ENCODE assay signal across 18 cellular contexts in the genomic region with DNA sequence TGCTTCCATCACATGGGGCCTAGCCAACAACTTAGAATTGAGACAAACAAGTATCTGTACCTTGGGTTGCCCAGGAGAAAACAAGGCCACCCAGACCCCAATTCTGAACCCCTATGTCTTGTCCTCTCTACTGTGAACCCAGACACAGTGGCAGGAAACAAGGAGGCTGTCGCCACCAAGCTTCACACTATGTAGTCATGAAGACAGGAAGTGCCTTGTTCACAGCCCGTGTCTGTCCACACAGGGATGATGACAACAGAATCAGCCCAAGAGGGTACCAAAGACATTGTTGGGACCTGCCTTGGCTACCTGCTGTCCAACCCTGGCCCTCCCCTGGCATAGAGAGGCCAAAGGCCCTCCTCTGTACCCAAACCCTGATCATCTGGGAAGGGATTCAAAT.
DNase-seq lines count a peak whose midpoint lies in the region; ATAC-seq and TF ChIP-seq lines count a peak whose summit lies in the region.
"Had no signal": no experiment of that assay in that cellular context is flagged by ENCODE, and none has a peak within 500 bp of the region (broad histone marks: within the 10 kb centered on the region; RNA-seq: fewer than 3 reads in every experiment).

No MANE protein-coding gene starts in this region.

- no peaks in the 10 kb centered on the region for H3K36me3 Mint-ChIP-seq in CD8-positive, alpha-beta T cell
- H3K36me3 Mint-ChIP-seq in activated CD8-positive, alpha-beta T cell treated with anti-CD3 and anti-CD28 coated beads, Interleukin-2, amount 10 ng/mL, durations not matched to agents 7 days and 5 days (ENCODE audit: low read depth): no peaks in the 10 kb centered on the region
- no peaks in the 10 kb centered on the region for H3K36me3 Mint-ChIP-seq in HFFc6 (ENCODE audit: low read depth)

- DNase-seq in CD8-positive, alpha-beta T cell: peak in 4 of 7 experiments; percentile 4 to 53 (median 25)
- DNase-seq in activated CD8-positive, alpha-beta T cell treated with anti-CD3 and anti-CD28 coated beads, Interleukin-2, amount 10 ng/mL, durations not matched to agents 7 days and 5 days: peak; percentile 46
- DNase-seq in OCI-M2 (lab: John Stamatoyannopoulos, UW; ENCODE audit: unreplicated experiment): no peak
- DNase-seq in Right ventricle myocardium superior: no peak
- no peak for DNase-seq in HFFc6
- DNase-seq: activated CD8-positive, alpha-beta memory T cell treated with anti-CD3 and anti-CD28 coated beads, Interleukin-2, amount 50 U/mL, for 48 hours; BE2C; islet precursor cell; NCI-H1105; NK-92 treated with Interleukin-12 subunit alpha and Interleukin-12 subunit beta, amount 100 ng/mL, for 24 hours; SHP77; T-helper 9 cell had no signal

- H3K36me3 ChIP-seq in CD8-positive, alpha-beta T cell (ENCODE audit: insufficient read depth, low read length): no peaks in the 10 kb centered on the region
- H3K36me3 ChIP-seq: ascending aorta, BE2C had no signal

- H3K9me3 Mint-ChIP-seq in CD8-positive, alpha-beta T cell: peaks cover 6% of the 10 kb centered on the region
- H3K9me3 Mint-ChIP-seq in activated CD8-positive, alpha-beta T cell treated with anti-CD3 and anti-CD28 coated beads, Interleukin-2, amount 10 ng/mL, durations not matched to agents 7 days and 5 days (ENCODE audit: insufficient read depth): no peaks in the 10 kb centered on the region
- H3K9me3 Mint-ChIP-seq in HFFc6: peaks cover 4% of the 10 kb centered on the region; the same call in 1 of the 2 replicates

- CTCF ChIA-PET in CD8-positive, alpha-beta T cell (lab: Charles Lee): no interaction called here
- CTCF ChIA-PET in activated CD8-positive, alpha-beta T cell treated with anti-CD3 and anti-CD28 coated beads, Interleukin-2, amount 10 ng/mL, durations not matched to agents 7 days and 5 days (lab: Charles Lee): no interaction called here

- peaks cover 16% of the 10 kb centered on the region for H3K4me1 Mint-ChIP-seq in CD8-positive, alpha-beta T cell (ENCODE audit: low read depth)
- H3K4me1 Mint-ChIP-seq in activated CD8-positive, alpha-beta T cell treated with anti-CD3 and anti-CD28 coated beads, Interleukin-2, amount 10 ng/mL, durations not matched to agents 7 days and 5 days (ENCODE audit: low read depth): peaks cover 11% of the 10 kb centered on the region
- H3K4me1 Mint-ChIP-seq in HFFc6 (ENCODE audit: low read depth): peaks cover 28% of the 10 kb centered on the region

- intact Hi-C loops in CD8-positive, alpha-beta T cell (cut with DNase I, micrococcal nuclease): no loop called here
- intact Hi-C loops in Right ventricle myocardium superior (cut with DNase I): no loop called here

- TF ChIP-seq CTCF in 22Rv1 (IDR thresholded peaks at IDR 0.05) (no peak), HFFc6 (IDR thresholded peaks at IDR 0.05) (no peak)
- TF ChIP-seq CTCF in CD8-positive, alpha-beta T cell (IDR thresholded peaks at IDR 0.05): no peak

- peak; percentile 84 for ATAC-seq in CD8-positive, alpha-beta T cell
- ATAC-seq in HG02884 (IDR thresholded peaks at IDR 0.05; ENCODE audit: unreplicated experiment) (peak; percentile 53), GM19455 (IDR thresholded peaks at IDR 0.05; ENCODE audit: unreplicated experiment) (no peak), Right ventricle myocardium superior (ENCODE audit: poor library complexity) (no peak)
- peak; percentile 84 for ATAC-seq in activated CD8-positive, alpha-beta T cell treated with anti-CD3 and anti-CD28 coated beads, Interleukin-2, amount 10 ng/mL, durations not matched to agents 7 days and 5 days

- H3K4me1 ChIP-seq in CD8-positive, alpha-beta T cell (ENCODE audit: insufficient read depth, low read length): peaks cover 10% of the 10 kb centered on the region
- H3K4me1 ChIP-seq: BE2C, parathyroid adenoma had no signal

- H3K27ac ChIP-seq in 22Rv1: peak overlapping the region; percentile 92
- no peak overlapping the region for H3K27ac ChIP-seq in CD8-positive, alpha-beta T cell (ENCODE audit: low read depth, low read length)
- H3K27ac ChIP-seq: parathyroid adenoma had no signal

- no peaks in the 10 kb centered on the region for H3K9me3 ChIP-seq in CD8-positive, alpha-beta T cell (ENCODE audit: low read length)
- H3K9me3 ChIP-seq: ascending aorta, BE2C had no signal

- POLR2A ChIA-PET in CD8-positive, alpha-beta T cell (lab: Charles Lee): interaction anchor here (0.6 kb wide), 1 partner anchor 1906 kb away, joined by 5 read pairs; no protein-coding TSS in a partner anchor
- POLR2A ChIA-PET in activated CD8-positive, alpha-beta T cell treated with anti-CD3 and anti-CD28 coated beads, Interleukin-2, amount 10 ng/mL, durations not matched to agents 7 days and 5 days (lab: Charles Lee): no interaction called here

- H3K4me3 ChIP-seq in CD8-positive, alpha-beta T cell (ENCODE audit: low read depth, low read length): no peak overlapping the region
- H3K4me3 ChIP-seq: ascending aorta, smooth muscle cell had no signal

- H3K27me3 ChIP-seq in CD8-positive, alpha-beta T cell (ENCODE audit: insufficient read depth, low read length): no peaks in the 10 kb centered on the region
- H3K27me3 ChIP-seq: ascending aorta, BE2C had no signal

- H3K4me3 Mint-ChIP-seq in CD8-positive, alpha-beta T cell: no peak overlapping the region
- no peak overlapping the region for H3K4me3 Mint-ChIP-seq in activated CD8-positive, alpha-beta T cell treated with anti-CD3 and anti-CD28 coated beads, Interleukin-2, amount 10 ng/mL, durations not matched to agents 7 days and 5 days
- no peak overlapping the region for H3K4me3 Mint-ChIP-seq in HFFc6

- peak overlapping the region; percentile 78 for H3K27ac Mint-ChIP-seq in CD8-positive, alpha-beta T cell
- H3K27ac Mint-ChIP-seq in activated CD8-positive, alpha-beta T cell treated with anti-CD3 and anti-CD28 coated beads, Interleukin-2, amount 10 ng/mL, durations not matched to agents 7 days and 5 days: peak overlapping the region; percentile 72
- H3K27ac Mint-ChIP-seq in HFFc6: no peak overlapping the region

- H3K27me3 Mint-ChIP-seq in CD8-positive, alpha-beta T cell (ENCODE audit: low read depth): no peaks in the 10 kb centered on the region
- H3K27me3 Mint-ChIP-seq in activated CD8-positive, alpha-beta T cell treated with anti-CD3 and anti-CD28 coated beads, Interleukin-2, amount 10 ng/mL, durations not matched to agents 7 days and 5 days (ENCODE audit: low read depth): no peaks in the 10 kb centered on the region
- no peaks in the 10 kb centered on the region; the same call in 1 of the 2 replicates for H3K27me3 Mint-ChIP-seq in HFFc6 (ENCODE audit: insufficient read depth)

Comparison
In these comparisons a context has a peak if more than half of its experiments do, and no peak if none do; other contexts are left out.
1. ATAC-seq: peak in CD8-positive, alpha-beta T cell (single experiment), HG02884 (single experiment) and activated CD8-positive, alpha-beta T cell treated with anti-CD3 and anti-CD28 coated beads, Interleukin-2, amount 10 ng/mL, durations not matched to agents 7 days and 5 days (single experiment); none in GM19455 (single experiment) and Right ventricle myocardium superior (single experiment).
2. DNase-seq: peak in CD8-positive, alpha-beta T cell (4 of 7) and activated CD8-positive, alpha-beta T cell treated with anti-CD3 and anti-CD28 coated beads, Interleukin-2, amount 10 ng/mL, durations not matched to agents 7 days and 5 days (single experiment); none in OCI-M2 (single experiment), Right ventricle myocardium superior (single experiment) and HFFc6 (single experiment).